Comparison of ENCODE assay signal across 31 cellular contexts in genomic region chr19:49193822-49194394, GRCh38. TPM values are rescaled to one million over a fixed set of nuclear protein-coding genes. Genes with fewer than 3 reads are reported as not detected.
"Had no signal": no experiment of that assay in that cellular context is flagged by ENCODE, and none has a peak within 500 bp of the region (broad histone marks: within the 10 kb centered on the region; RNA-seq: fewer than 3 reads in every experiment).

No MANE protein-coding gene starts in this region.

- ATAC-seq: heart right ventricle, left lung, natural killer cell, right cardiac atrium, sciatic nerve had no signal

- DNase-seq: heart right ventricle; islet precursor cell; left lung; mesendoderm; naive B cell; natural killer cell; nephron progenitor cell; ovary; retina; right cardiac atrium; stimulated activated CD4-positive, alpha-beta T cell treated with anti-CD3 and anti-CD28 coated beads, Interleukin-12 subunit alpha, Interleukin-12 subunit beta, amount 100 ng/mL, for 4 hours; stimulated activated CD4-positive, alpha-beta T cell treated with anti-CD3 and anti-CD28 coated beads, Interleukin-15, amount 100 ng/mL, for 24 hours; stimulated activated CD4-positive, alpha-beta T cell treated with anti-CD3 and anti-CD28 coated beads, Interleukin-2, amount 100 ng/mL, for 24 hours; stimulated activated CD4-positive, alpha-beta T cell treated with anti-CD3 and anti-CD28 coated beads, Interleukin-4, amount 100 ng/mL, for 1 hour; stimulated activated naive CD4-positive, alpha-beta T cell; tibial artery; uterus had no signal

- H3K36me3 ChIP-seq: neural progenitor cell, neutrophil, ovary, uterus had no signal

- H3K4me3 ChIP-seq: heart right ventricle, hepatocyte, left lung, lung, neural progenitor cell, ovary, prostate gland, skin epidermis, suprapubic skin, thoracic aorta, tibial artery, uterus had no signal

- H3K36me3 Mint-ChIP-seq: naive B cell, natural killer cell had no signal

- H3K4me1 Mint-ChIP-seq: mesothelial cell of epicardium, neural progenitor cell had no signal

- H3K9me3 Mint-ChIP-seq: mesothelial cell of epicardium, naive B cell, natural killer cell, neural progenitor cell, type B pancreatic cell had no signal

- H3K27me3 ChIP-seq: heart right ventricle, hepatocyte, left lung, neural progenitor cell, ovary, suprapubic skin, tibial artery, uterus had no signal

- H3K9me3 ChIP-seq: heart right ventricle, left lung, neutrophil, ovary, prostate gland, suprapubic skin, thoracic aorta, tibial artery, uterus had no signal

- H3K4me1 ChIP-seq: neural progenitor cell had no signal

- H3K27me3 Mint-ChIP-seq: type B pancreatic cell had no signal

- H3K27ac ChIP-seq: heart right ventricle, hepatocyte, left lung, neural progenitor cell, neutrophil, ovary, prostate gland, skin epidermis, suprapubic skin, thoracic aorta, tibial artery, uterus had no signal

- H3K4me3 Mint-ChIP-seq: mesothelial cell of epicardium; naive B cell; natural killer cell; nephron progenitor cell; neural progenitor cell; stimulated activated naive CD8-positive, alpha-beta T cell treated with anti-CD3 and anti-CD28 coated beads, Interleukin-15, Interleukin-2, amounts not matched to agents 100 ng/mL and 50 ng/mL, for 24 hours; type B pancreatic cell had no signal

- H3K27ac Mint-ChIP-seq: mesothelial cell of epicardium; naive B cell; natural killer cell; neural progenitor cell; stimulated activated naive CD8-positive, alpha-beta T cell treated with anti-CD3 and anti-CD28 coated beads, Interleukin-15, Interleukin-2, amounts not matched to agents 100 ng/mL and 50 ng/mL, for 24 hours; type B pancreatic cell had no signal

RNA-seq across cellular contexts. Expression of gene HRC, which starts 38.7 kb away (rescaled TPM):
- total RNA-seq: kidney epithelial cell, mononuclear cell, natural killer cell had no signal
